1 cellular context compared by ENCODE assay signal in the genomic region with DNA sequence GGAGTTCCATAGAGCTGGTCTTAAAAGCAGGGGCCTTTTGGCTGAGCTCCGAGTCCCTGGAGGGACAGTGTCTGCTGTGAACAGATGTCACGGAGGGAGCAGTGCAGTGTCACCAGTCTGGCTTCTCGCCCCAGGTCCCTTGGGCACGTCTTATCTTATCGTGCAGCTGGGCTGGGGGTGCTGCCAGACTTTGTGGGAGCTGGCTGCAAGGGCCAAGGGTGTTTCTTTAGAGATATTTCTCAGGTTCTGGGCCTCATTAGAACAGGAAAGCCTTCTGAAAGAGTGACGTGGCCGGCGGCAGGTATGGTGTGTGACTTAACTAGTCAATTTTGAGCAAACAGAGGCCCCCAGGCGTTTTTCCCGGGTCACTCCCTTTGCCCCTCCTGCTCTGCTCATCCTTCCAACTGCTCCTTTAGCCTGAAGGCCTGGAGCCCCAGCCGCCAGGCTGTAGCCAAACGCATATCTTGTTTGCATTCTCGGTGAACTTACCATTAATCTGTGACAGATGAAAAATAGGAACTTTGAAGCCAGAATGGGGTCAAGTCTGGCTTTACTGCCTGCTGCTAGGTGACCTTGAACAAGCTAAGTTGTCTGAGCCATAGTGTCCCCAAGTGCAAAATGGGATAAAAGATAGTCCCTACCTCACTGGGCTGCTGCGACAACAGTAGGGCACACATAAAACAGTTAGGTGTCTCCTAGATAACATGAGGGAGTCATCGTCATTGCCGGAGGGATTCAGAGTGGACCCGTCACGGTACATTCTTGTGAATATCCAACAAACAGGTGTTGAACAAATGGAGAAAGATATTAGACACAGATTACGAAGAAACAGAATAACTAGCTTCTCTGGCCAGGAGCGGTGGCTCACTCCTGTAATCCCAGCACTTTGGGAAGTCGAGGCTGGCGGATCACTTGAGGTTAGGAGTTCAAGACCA.
A peak's percentile ranks its signal among the peaks of the same experiment; 100 is the strongest.
TF ChIP-seq lines count a peak whose summit lies in the region.

No MANE protein-coding gene starts in this region.

TF ChIP-seq in HepG2, 621 proteins besides CTCF, POLR2A, EP300 and RAD21 (continued from another document):
- TF ChIP-seq ZNF276 (CRISPR knock-in tag; IDR thresholded peaks at IDR 0.05; ENCODE audit: low read depth) (no peak), HIVEP1 (CRISPR knock-in tag; IDR thresholded peaks at IDR 0.05) (no peak), REL (CRISPR knock-in tag; conservative IDR thresholded peaks at IDR 0.05) (0 out of 2 replicates have a peak, but pooled peaks have one; percentile 32), JUND (CRISPR knock-in tag; IDR thresholded peaks at IDR 0.05) (no peak), ZNF121 (CRISPR knock-in tag; IDR thresholded peaks at IDR 0.05) (no peak), MXI1 (IDR thresholded peaks at IDR 0.05; ENCODE audit: borderline replicate concordance, low read depth, low read length) (no peak), ZNF670 (CRISPR knock-in tag; IDR thresholded peaks at IDR 0.05; ENCODE audit: borderline replicate concordance) (no peak), ZNF687 (CRISPR knock-in tag; IDR thresholded peaks at IDR 0.05) (peak; percentile 84), HNRNPL (IDR thresholded peaks at IDR 0.05; ENCODE audit: low read depth, low read length) (no peak), ESRRA (CRISPR knock-in tag; IDR thresholded peaks at IDR 0.05; ENCODE audit: low read depth) (no peak; the same call in 1 of the 2 replicates), ZNF605 (CRISPR knock-in tag; IDR thresholded peaks at IDR 0.05) (0 out of 2 replicates have a peak, but pooled peaks have one; percentile 34), ZNF660 (CRISPR knock-in tag; IDR thresholded peaks at IDR 0.05; ENCODE audit: borderline replicate concordance, low read depth) (no peak), BHLHE40 (IDR thresholded peaks at IDR 0.05; ENCODE audit: low read length) (no peak), PRDM10 (CRISPR knock-in tag; IDR thresholded peaks at IDR 0.05; ENCODE audit: low read depth) (no peak), ZNF782 (CRISPR knock-in tag; IDR thresholded peaks at IDR 0.05; ENCODE audit: borderline replicate concordance) (no peak), LCORL (IDR thresholded peaks at IDR 0.05) (no peak), LCORL (CRISPR knock-in tag; IDR thresholded peaks at IDR 0.05) (peak; percentile 60; the same call in 1 of the 2 replicates), SRSF9 (IDR thresholded peaks at IDR 0.05; ENCODE audit: borderline replicate concordance, insufficient read depth, low read depth, low read length, poor library complexity, severe bottlenecking) (no peak), ZNF230 (CRISPR knock-in tag; IDR thresholded peaks at IDR 0.05) (0 out of 2 replicates have a peak, but pooled peaks have one; percentile 32), NONO (IDR thresholded peaks at IDR 0.05) (no peak), NONO (CRISPR knock-in tag; conservative IDR thresholded peaks at IDR 0.05) (0 out of 2 replicates have a peak, but pooled peaks have one; percentile 20), GMEB2 (CRISPR knock-in tag; IDR thresholded peaks at IDR 0.05; ENCODE audit: low read depth) (no peak), ZC3H13 (CRISPR knock-in tag; IDR thresholded peaks at IDR 0.05) (no peak), SKI (IDR thresholded peaks at IDR 0.05; ENCODE audit: partially characterized antibody) (peak; percentile 37), ZNF292 (CRISPR knock-in tag; IDR thresholded peaks at IDR 0.05; ENCODE audit: borderline replicate concordance, low read depth) (no peak), KLF11 (CRISPR knock-in tag; IDR thresholded peaks at IDR 0.05) (no peak), ZNF124 (CRISPR knock-in tag; IDR thresholded peaks at IDR 0.05) (no peak), MED1 (CRISPR knock-in tag; IDR thresholded peaks at IDR 0.05) (peak; percentile 41; the same call in 1 of the 2 replicates)
- TF ChIP-seq, protein P1, sequence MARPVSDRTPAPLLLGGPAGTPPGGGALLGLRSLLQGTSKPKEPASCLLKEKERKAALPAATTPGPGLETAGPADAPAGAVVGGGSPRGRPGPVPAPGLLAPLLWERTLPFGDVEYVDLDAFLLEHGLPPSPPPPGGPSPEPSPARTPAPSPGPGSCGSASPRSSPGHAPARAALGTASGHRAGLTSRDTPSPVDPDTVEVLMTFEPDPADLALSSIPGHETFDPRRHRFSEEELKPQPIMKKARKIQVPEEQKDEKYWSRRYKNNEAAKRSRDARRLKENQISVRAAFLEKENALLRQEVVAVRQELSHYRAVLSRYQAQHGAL (CRISPR knock-in tag; IDR thresholded peaks at IDR 0.05; ENCODE audit: not compliant biosample characterization) = no peak
- TF ChIP-seq, protein P2, sequence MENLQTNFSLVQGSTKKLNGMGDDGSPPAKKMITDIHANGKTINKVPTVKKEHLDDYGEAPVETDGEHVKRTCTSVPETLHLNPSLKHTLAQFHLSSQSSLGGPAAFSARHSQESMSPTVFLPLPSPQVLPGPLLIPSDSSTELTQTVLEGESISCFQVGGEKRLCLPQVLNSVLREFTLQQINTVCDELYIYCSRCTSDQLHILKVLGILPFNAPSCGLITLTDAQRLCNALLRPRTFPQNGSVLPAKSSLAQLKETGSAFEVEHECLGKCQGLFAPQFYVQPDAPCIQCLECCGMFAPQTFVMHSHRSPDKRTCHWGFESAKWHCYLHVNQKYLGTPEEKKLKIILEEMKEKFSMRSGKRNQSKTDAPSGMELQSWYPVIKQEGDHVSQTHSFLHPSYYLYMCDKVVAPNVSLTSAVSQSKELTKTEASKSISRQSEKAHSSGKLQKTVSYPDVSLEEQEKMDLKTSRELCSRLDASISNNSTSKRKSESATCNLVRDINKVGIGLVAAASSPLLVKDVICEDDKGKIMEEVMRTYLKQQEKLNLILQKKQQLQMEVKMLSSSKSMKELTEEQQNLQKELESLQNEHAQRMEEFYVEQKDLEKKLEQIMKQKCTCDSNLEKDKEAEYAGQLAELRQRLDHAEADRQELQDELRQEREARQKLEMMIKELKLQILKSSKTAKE (CRISPR knock-in tag; IDR thresholded peaks at IDR 0.05; ENCODE audit: borderline replicate concordance) = peak; percentile 35; the same call in 1 of the 2 replicates
- TF ChIP-seq, protein P3, sequence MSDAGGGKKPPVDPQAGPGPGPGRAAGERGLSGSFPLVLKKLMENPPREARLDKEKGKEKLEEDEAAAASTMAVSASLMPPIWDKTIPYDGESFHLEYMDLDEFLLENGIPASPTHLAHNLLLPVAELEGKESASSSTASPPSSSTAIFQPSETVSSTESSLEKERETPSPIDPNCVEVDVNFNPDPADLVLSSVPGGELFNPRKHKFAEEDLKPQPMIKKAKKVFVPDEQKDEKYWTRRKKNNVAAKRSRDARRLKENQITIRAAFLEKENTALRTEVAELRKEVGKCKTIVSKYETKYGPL (CRISPR knock-in tag; IDR thresholded peaks at IDR 0.05) = no peak
- TF ChIP-seq, protein P4, sequence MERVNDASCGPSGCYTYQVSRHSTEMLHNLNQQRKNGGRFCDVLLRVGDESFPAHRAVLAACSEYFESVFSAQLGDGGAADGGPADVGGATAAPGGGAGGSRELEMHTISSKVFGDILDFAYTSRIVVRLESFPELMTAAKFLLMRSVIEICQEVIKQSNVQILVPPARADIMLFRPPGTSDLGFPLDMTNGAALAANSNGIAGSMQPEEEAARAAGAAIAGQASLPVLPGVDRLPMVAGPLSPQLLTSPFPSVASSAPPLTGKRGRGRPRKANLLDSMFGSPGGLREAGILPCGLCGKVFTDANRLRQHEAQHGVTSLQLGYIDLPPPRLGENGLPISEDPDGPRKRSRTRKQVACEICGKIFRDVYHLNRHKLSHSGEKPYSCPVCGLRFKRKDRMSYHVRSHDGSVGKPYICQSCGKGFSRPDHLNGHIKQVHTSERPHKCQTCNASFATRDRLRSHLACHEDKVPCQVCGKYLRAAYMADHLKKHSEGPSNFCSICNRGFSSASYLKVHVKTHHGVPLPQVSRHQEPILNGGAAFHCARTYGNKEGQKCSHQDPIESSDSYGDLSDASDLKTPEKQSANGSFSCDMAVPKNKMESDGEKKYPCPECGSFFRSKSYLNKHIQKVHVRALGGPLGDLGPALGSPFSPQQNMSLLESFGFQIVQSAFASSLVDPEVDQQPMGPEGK (CRISPR knock-in tag; IDR thresholded peaks at IDR 0.05) = 0 out of 2 replicates have a peak, but pooled peaks have one; percentile 19
- TF ChIP-seq, protein P5, sequence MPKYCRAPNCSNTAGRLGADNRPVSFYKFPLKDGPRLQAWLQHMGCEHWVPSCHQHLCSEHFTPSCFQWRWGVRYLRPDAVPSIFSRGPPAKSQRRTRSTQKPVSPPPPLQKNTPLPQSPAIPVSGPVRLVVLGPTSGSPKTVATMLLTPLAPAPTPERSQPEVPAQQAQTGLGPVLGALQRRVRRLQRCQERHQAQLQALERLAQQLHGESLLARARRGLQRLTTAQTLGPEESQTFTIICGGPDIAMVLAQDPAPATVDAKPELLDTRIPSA (CRISPR knock-in tag; IDR thresholded peaks at IDR 0.05; ENCODE audit: borderline replicate concordance) = no peak
TF ChIP-seq in HepG2: peak in this region for 36.
